Comparison of ENCODE assay signal across 8 cellular contexts in genomic region chr5:87413116-87413645, GRCh38. TPM values are rescaled to one million over a fixed set of nuclear protein-coding genes. Genes with fewer than 3 reads are reported as not detected.
DNase-seq lines count a peak whose midpoint lies in the region; ATAC-seq and TF ChIP-seq lines count a peak whose summit lies in the region.

No MANE protein-coding gene starts in this region.

- CTCF ChIA-PET in RWPE1 (lab: Yijun Ruan, JAX), result interaction anchor here (0.7 to 1.7 kb wide), 3 partner anchors 342 to 1277 kb away, joined by 4 to 5 read pairs (median 5); no protein-coding TSS in a partner anchor

- H3K4me1 Mint-ChIP-seq in activated CD4-positive, alpha-beta T cell treated with anti-CD3 and anti-CD28 coated beads, Interleukin-2, amount 10 ng/mL, durations not matched to agents 24 days and 14 days, result peaks cover 30% of the 10 kb centered on the region

- H3K9me3 ChIP-seq in skeletal muscle tissue (ENCODE audit: control insufficient read depth in 3 of 3, low read length in 3 of 3), result no peaks in the 10 kb centered on the region

- TF ChIP-seq CTCF in RWPE1 (conservative IDR thresholded peaks at IDR 0.05; ENCODE audit: low read depth) (no peak), fibroblast of the aortic adventitia (IDR thresholded peaks at IDR 0.05; ENCODE audit: insufficient read depth, low read length) (no peak)

- H3K27ac Mint-ChIP-seq in activated CD4-positive, alpha-beta T cell treated with anti-CD3 and anti-CD28 coated beads, Interleukin-2, amount 10 ng/mL, durations not matched to agents 24 days and 14 days, result peak overlapping the region; percentile 94

- peaks cover 8% of the 10 kb centered on the region for H3K27me3 Mint-ChIP-seq in activated CD4-positive, alpha-beta T cell treated with anti-CD3 and anti-CD28 coated beads, Interleukin-2, amount 10 ng/mL, durations not matched to agents 24 days and 14 days

- ATAC-seq in HG02870 (IDR thresholded peaks at IDR 0.05; ENCODE audit: unreplicated experiment), result peak; percentile 5

- H3K4me3 Mint-ChIP-seq in activated CD4-positive, alpha-beta T cell treated with anti-CD3 and anti-CD28 coated beads, Interleukin-2, amount 10 ng/mL, durations not matched to agents 24 days and 14 days, result peak overlapping the region; percentile 96

- H3K9me3 Mint-ChIP-seq in activated CD4-positive, alpha-beta T cell treated with anti-CD3 and anti-CD28 coated beads, Interleukin-2, amount 10 ng/mL, durations not matched to agents 24 days and 14 days, result no peaks in the 10 kb centered on the region

- intact Hi-C loops in activated CD4-positive, alpha-beta T cell treated with anti-CD3 and anti-CD28 coated beads, Interleukin-2, amount 10 ng/mL, durations not matched to agents 24 days and 14 days (cut with micrococcal nuclease), result loop anchor here (2.0 to 10.0 kb wide), 4 partner anchors 71 to 852 kb away; partner anchors contain the start of gene TMEM161B

- POLR2A ChIA-PET in RWPE1 (lab: Yijun Ruan, JAX; ENCODE audit: low non-redundant PET), result no interaction called here

- H3K4me3 ChIP-seq in fibroblast of the aortic adventitia (ENCODE audit: low read depth, low read length) (peak overlapping the region; percentile 67), skeletal muscle tissue (ENCODE audit: low read length in 3 of 3) (peak overlapping the region; percentile 90 to 99 (median 98))

- peak overlapping the region; percentile 65 to 87 (median 73) for H3K9ac ChIP-seq in skeletal muscle tissue (ENCODE audit: low read depth in 1 of 3, low read length in 3 of 3)

- H3K4me1 ChIP-seq in skeletal muscle tissue (ENCODE audit: control insufficient read depth in 3 of 3, insufficient read depth in 3 of 3, low read length in 3 of 3), result peaks cover 8 to 16% (median 11%) of the 10 kb centered on the region in 3 donors

- peaks cover 0 to 17% (median 15%) of the 10 kb centered on the region in 3 donors for H3K36me3 ChIP-seq in skeletal muscle tissue (ENCODE audit: control insufficient read depth in 3 of 3, insufficient read depth in 3 of 3, low read length in 3 of 3)

- DNase-seq in activated CD4-positive, alpha-beta T cell treated with anti-CD3 and anti-CD28 coated beads, Interleukin-2, amount 10 ng/mL, durations not matched to agents 24 days and 14 days, result no peak
- no peak for DNase-seq in activated CD4-positive, alpha-beta T cell treated with anti-CD3 and anti-CD28 coated beads, Interleukin-2, amount 50 U/mL, for 4 hours
- DNase-seq in RWPE1 (ENCODE audit: low spot score), result no peak
- DNase-seq in fibroblast of the aortic adventitia (ENCODE audit: low read depth), result no peak
- no peak for DNase-seq in NCI-H1436 (lab: John Stamatoyannopoulos, UW)
- no peak for DNase-seq in stimulated activated CD4-positive, alpha-beta T cell treated with anti-CD3 and anti-CD28 coated beads, Interleukin-2, amount 100 ng/mL, for 48 hours

- no peaks in the 10 kb centered on the region for H3K27me3 ChIP-seq in skeletal muscle tissue (ENCODE audit: control insufficient read depth in 3 of 3, insufficient read depth in 3 of 3, low read length in 3 of 3)

- peak overlapping the region; percentile 88 for H3K27ac ChIP-seq in RWPE1
- peak overlapping the region; percentile 96 for H3K27ac ChIP-seq in skeletal muscle tissue (ENCODE audit: low read depth, low read length)

- H3K36me3 Mint-ChIP-seq in activated CD4-positive, alpha-beta T cell treated with anti-CD3 and anti-CD28 coated beads, Interleukin-2, amount 10 ng/mL, durations not matched to agents 24 days and 14 days (ENCODE audit: low read depth), result peaks cover 27% of the 10 kb centered on the region

RNA-seq across cellular contexts. Expression of gene CCNH, which starts 0.5 kb away (rescaled TPM):
- total RNA-seq in activated CD4-positive, alpha-beta T cell treated with anti-CD3 and anti-CD28 coated beads, Interleukin-2, amount 10 ng/mL, durations not matched to agents 24 days and 14 days, result 67.2 and 75.6 TPM in 2 replicates
- total RNA-seq in fibroblast of the aortic adventitia (ENCODE audit: low replicate concordance), result 67.4 and 84.6 TPM in 2 replicates
- 51.7 TPM for total RNA-seq in skeletal muscle tissue
